17 cellular contexts compared by ENCODE assay signal in genomic region chr5:9927106-9927505, GRCh38.
DNase-seq lines count a peak whose midpoint lies in the region; ATAC-seq, FAIRE-seq and TF ChIP-seq lines count a peak whose summit lies in the region.
"Had no signal": no experiment of that assay in that cellular context is flagged by ENCODE, and none has a peak within 500 bp of the region (broad histone marks: within the 10 kb centered on the region; RNA-seq: fewer than 3 reads in every experiment).

No MANE protein-coding gene starts in this region.

- H3K27me3 ChIP-seq in K562 (ENCODE audit: control insufficient read depth in 2 of 2, insufficient read depth in 2 of 2, low read length in 2 of 2) (no peaks in the 10 kb centered on the region), gastrocnemius medialis (no peaks in the 10 kb centered on the region)
- H3K27me3 ChIP-seq: upper lobe of right lung had no signal

- intact Hi-C loops in K562 (cut with micrococcal nuclease) = no loop called here
- intact Hi-C loops in gastrocnemius medialis (cut with DNase I; ENCODE audit: low total_unique reads) = no loop called here
- intact Hi-C loops in activated T-helper 2 cell treated with anti-CD3 and anti-CD28 coated beads, Interferon-gamma antibody, Interleukin-2, Interleukin-4, amounts not matched to agents 10 μg/mL and 5 μg/mL and 100 μg/mL, durations not matched to agents 14 hours and 24 hours and 36 hours (cut with micrococcal nuclease) = no loop called here

- 0% methylated on average over 1 of the region's 1 CpG for WGBS in K562 (ENCODE audit: insufficient coverage, low coverage, missing lambda C conversion rate)

- no peak for TF ChIP-seq RAD21 in K562 (CRISPR knock-in tag; conservative IDR thresholded peaks at IDR 0.05 in 1 of 2, IDR thresholded peaks at IDR 0.05 in 1 of 2)

- H3K36me3 Mint-ChIP-seq in activated T-helper 2 cell treated with anti-CD3 and anti-CD28 coated beads, Interferon-gamma antibody, Interleukin-2, Interleukin-4, amounts not matched to agents 10 μg/mL and 5 μg/mL and 100 μg/mL, durations not matched to agents 14 hours and 24 hours and 36 hours (ENCODE audit: low read depth) = no peaks in the 10 kb centered on the region
- H3K36me3 Mint-ChIP-seq: activated naive CD8-positive, alpha-beta T cell treated with anti-CD3 and anti-CD28 coated beads, Interleukin-2, amount 10 ng/mL, durations not matched to agents 7 days and 5 days had no signal

- no peak overlapping the region for H3K27ac Mint-ChIP-seq in activated T-helper 2 cell treated with anti-CD3 and anti-CD28 coated beads, Interferon-gamma antibody, Interleukin-2, Interleukin-4, amounts not matched to agents 10 μg/mL and 5 μg/mL and 100 μg/mL, durations not matched to agents 14 hours and 24 hours and 36 hours
- H3K27ac Mint-ChIP-seq: activated naive CD8-positive, alpha-beta T cell treated with anti-CD3 and anti-CD28 coated beads, Interleukin-2, amount 10 ng/mL, durations not matched to agents 7 days and 5 days; B cell had no signal

- no peaks in the 10 kb centered on the region for H3K9me1 ChIP-seq in K562 (ENCODE audit: control insufficient read depth, insufficient read depth, low read length)

- TF ChIP-seq CTCF in K562 (IDR thresholded peaks at IDR 0.05 in 2 of 3, conservative IDR thresholded peaks at IDR 0.05 in 1 of 3; ENCODE audit: insufficient read depth in 2 of 3, low read depth in 1 of 3, low read length in 3 of 3) (no peak), gastrocnemius medialis (IDR thresholded peaks at IDR 0.05 in 4 of 5, conservative IDR thresholded peaks at IDR 0.05 in 1 of 5) (no peak)

- H3K4me3 ChIP-seq in K562 = no peak overlapping the region
- no peak overlapping the region for H3K4me3 ChIP-seq in gastrocnemius medialis
- H3K4me3 ChIP-seq: upper lobe of right lung had no signal

- H3K36me3 ChIP-seq in K562 (ENCODE audit: control insufficient read depth, insufficient read depth, low read length) (no peaks in the 10 kb centered on the region), gastrocnemius medialis (no peaks in the 10 kb centered on the region)
- H3K36me3 ChIP-seq: upper lobe of right lung had no signal

- H3K27ac ChIP-seq in K562 (ENCODE audit: extremely low read depth, low read depth, low read length) = no peak overlapping the region
- no peak overlapping the region for H3K27ac ChIP-seq in gastrocnemius medialis
- H3K27ac ChIP-seq: upper lobe of right lung had no signal

- TF ChIP-seq POLR2A in K562 (conservative IDR thresholded peaks at IDR 0.05) (no peak), gastrocnemius medialis (IDR thresholded peaks at IDR 0.05) (no peak)

- H3K4me2 ChIP-seq in K562 (ENCODE audit: insufficient read depth, low read length) = no peak overlapping the region

- ATAC-seq in K562 (no peak), gastrocnemius medialis (no peak)
- ATAC-seq: right cardiac atrium, upper lobe of right lung had no signal

- H2AFZ ChIP-seq in K562 (ENCODE audit: low read depth, low read length) = no peak overlapping the region

- H3K9ac ChIP-seq in K562 (ENCODE audit: insufficient read depth in 1 of 2, low read depth in 2 of 2, low read length in 2 of 2) = no peak overlapping the region

- H3K4me1 Mint-ChIP-seq in activated T-helper 2 cell treated with anti-CD3 and anti-CD28 coated beads, Interferon-gamma antibody, Interleukin-2, Interleukin-4, amounts not matched to agents 10 μg/mL and 5 μg/mL and 100 μg/mL, durations not matched to agents 14 hours and 24 hours and 36 hours (ENCODE audit: low read depth) = no peaks in the 10 kb centered on the region
- H3K4me1 Mint-ChIP-seq: activated naive CD8-positive, alpha-beta T cell treated with anti-CD3 and anti-CD28 coated beads, Interleukin-2, amount 10 ng/mL, durations not matched to agents 7 days and 5 days; B cell had no signal

- H4K20me1 ChIP-seq in K562 (replicated peaks; ENCODE audit: control insufficient read depth, insufficient read depth, low read length) = no peaks in the 10 kb centered on the region

- no peaks in the 10 kb centered on the region for H3K79me2 ChIP-seq in K562 (ENCODE audit: control insufficient read depth, insufficient read depth, low read length)

- in situ Hi-C loops in K562 (cut with MboI) (no loop called here), gastrocnemius medialis (cut with MboI; ENCODE audit: low sequenced_read_pairs in 4 of 4) (no loop called here)

- FAIRE-seq in K562 (lab: Jason Lieb, UNC) = peak; percentile 37
- FAIRE-seq: colon had no signal

- no peaks in the 10 kb centered on the region; the same call in 1 of the 2 replicates for H3K9me3 ChIP-seq in K562 (replicated peaks; ENCODE audit: control insufficient read depth, insufficient read depth, low read depth, low read length)
- H3K9me3 ChIP-seq in gastrocnemius medialis = peaks cover 0 to 5% (median 0%) of the 10 kb centered on the region in 3 donors

- no peak for TF ChIP-seq EP300 in K562 (IDR thresholded peaks at IDR 0.05; ENCODE audit: low read length)

- no peaks in the 10 kb centered on the region for H3K27me3 Mint-ChIP-seq in activated T-helper 2 cell treated with anti-CD3 and anti-CD28 coated beads, Interferon-gamma antibody, Interleukin-2, Interleukin-4, amounts not matched to agents 10 μg/mL and 5 μg/mL and 100 μg/mL, durations not matched to agents 14 hours and 24 hours and 36 hours (ENCODE audit: low read depth)
- H3K27me3 Mint-ChIP-seq: activated naive CD8-positive, alpha-beta T cell treated with anti-CD3 and anti-CD28 coated beads, Interleukin-2, amount 10 ng/mL, durations not matched to agents 7 days and 5 days; B cell had no signal

- no peak overlapping the region for H3K4me3 Mint-ChIP-seq in activated T-helper 2 cell treated with anti-CD3 and anti-CD28 coated beads, Interferon-gamma antibody, Interleukin-2, Interleukin-4, amounts not matched to agents 10 μg/mL and 5 μg/mL and 100 μg/mL, durations not matched to agents 14 hours and 24 hours and 36 hours (ENCODE audit: low read depth)
- H3K4me3 Mint-ChIP-seq: activated naive CD8-positive, alpha-beta T cell treated with anti-CD3 and anti-CD28 coated beads, Interleukin-2, amount 10 ng/mL, durations not matched to agents 7 days and 5 days; B cell had no signal

- BruUV-seq in K562 (replicated peaks; lab: Mats Ljungman, UMichigan) = no TSS peak

- DNase-seq in AG08396 (ENCODE audit: low spot score) (peak; percentile 21), HS-5 (ENCODE audit: low read depth) (peak; percentile 32), K562 (ENCODE audit: extremely low read depth in 1 of 4, low spot score in 3 of 4) (no peak), left kidney (ENCODE audit: low read depth, low spot score) (peak; percentile 67), GM19238 (ENCODE audit: insufficient read length, low spot score) (no peak), gastrocnemius medialis (no peak), AML-193 (lab: John Stamatoyannopoulos, UW) (no peak)
- DNase-seq in activated T-helper 2 cell treated with anti-CD3 and anti-CD28 coated beads, Interferon-gamma antibody, Interleukin-2, Interleukin-4, amounts not matched to agents 10 μg/mL and 5 μg/mL and 100 μg/mL, durations not matched to agents 14 hours and 24 hours and 36 hours (ENCODE audit: low spot score) = no peak
- DNase-seq: activated naive CD8-positive, alpha-beta T cell treated with anti-CD3 and anti-CD28 coated beads, Interleukin-2, amount 10 ng/mL, durations not matched to agents 7 days and 5 days; H7; NCI-H1930; NK-92 treated with Interleukin-12 subunit alpha and Interleukin-12 subunit beta, amount 100 ng/mL, for 24 hours; right cardiac atrium; stimulated activated CD4-positive, alpha-beta T cell treated with anti-CD3 and anti-CD28 coated beads, Interleukin-4, amount 100 ng/mL, for 1 hour; upper lobe of right lung had no signal

- POLR2A ChIA-PET in K562 (lab: Yijun Ruan, JAX) = no interaction called here

- CTCF ChIA-PET in K562 (lab: Yijun Ruan, JAX; ENCODE audit: low intra/inter-chr PET ratio) = no interaction called here

- no peaks in the 10 kb centered on the region for H3K4me1 ChIP-seq in K562 (replicated peaks in 1 of 2; ENCODE audit: control insufficient read depth in 2 of 2, insufficient read depth in 2 of 2, low read length in 2 of 2)
- no peaks in the 10 kb centered on the region for H3K4me1 ChIP-seq in gastrocnemius medialis
- H3K4me1 ChIP-seq: upper lobe of right lung had no signal

- H3K9me3 Mint-ChIP-seq in activated T-helper 2 cell treated with anti-CD3 and anti-CD28 coated beads, Interferon-gamma antibody, Interleukin-2, Interleukin-4, amounts not matched to agents 10 μg/mL and 5 μg/mL and 100 μg/mL, durations not matched to agents 14 hours and 24 hours and 36 hours = peaks cover 13% of the 10 kb centered on the region

TF ChIP-seq in K562, 482 proteins besides CTCF, POLR2A, EP300 and RAD21 (continues in another document):
- TF ChIP-seq ZNF3 (CRISPR knock-in tag; IDR thresholded peaks at IDR 0.05) = no peak
- peak; percentile 36; the same call in 1 of the 2 replicates for TF ChIP-seq MAFG (tag; conservative IDR thresholded peaks at IDR 0.05)
- TF ChIP-seq CEBPB (tag; IDR thresholded peaks at IDR 0.05) = no peak
- TF ChIP-seq CBX5 (IDR thresholded peaks at IDR 0.05; ENCODE audit: borderline replicate concordance, low read depth) = no peak
- peak; percentile 46 for TF ChIP-seq C11orf30 (IDR thresholded peaks at IDR 0.05; ENCODE audit: low read depth)
- no peak for TF ChIP-seq PATZ1 (CRISPR knock-in tag; IDR thresholded peaks at IDR 0.05; ENCODE audit: borderline replicate concordance)
- peak; percentile 55 for TF ChIP-seq MAFK (IDR thresholded peaks at IDR 0.05; ENCODE audit: low read length)
- no peak for TF ChIP-seq GABPB2 (CRISPR knock-in tag; conservative IDR thresholded peaks at IDR 0.05)
- no peak for TF ChIP-seq CHD4 (IDR thresholded peaks at IDR 0.05; ENCODE audit: insufficient read depth, insufficient replicate concordance, low read depth, low read length, poor library complexity, severe bottlenecking)
- TF ChIP-seq GTF2A2 (tag; IDR thresholded peaks at IDR 0.05) = no peak
- peak; percentile 64 for TF ChIP-seq ZNF316 (IDR thresholded peaks at IDR 0.05)
- no peak for TF ChIP-seq SMAD3 (CRISPR knock-in tag; conservative IDR thresholded peaks at IDR 0.05)
- peak; percentile 64 for TF ChIP-seq MAFF (IDR thresholded peaks at IDR 0.05; ENCODE audit: low read length)

Comparison
In these comparisons a context has a peak if more than half of its experiments do, and no peak if none do; other contexts are left out.
1. DNase-seq: peak in AG08396 (single experiment), HS-5 (single experiment) and left kidney (single experiment); none in K562 (0 of 4), GM19238 (single experiment), gastrocnemius medialis (0 of 2), AML-193 (0 of 2) and activated T-helper 2 cell treated with anti-CD3 and anti-CD28 coated beads, Interferon-gamma antibody, Interleukin-2, Interleukin-4, amounts not matched to agents 10 μg/mL and 5 μg/mL and 100 μg/mL, durations not matched to agents 14 hours and 24 hours and 36 hours (single experiment).